21 cellular contexts compared by ENCODE assay signal in genomic region chr15:80028937-80029336, GRCh38. TPM values are rescaled to one million over a fixed set of nuclear protein-coding genes. Genes with fewer than 3 reads are reported as not detected.
"Had no signal": no experiment of that assay in that cellular context is flagged by ENCODE, and none has a peak within 500 bp of the region (broad histone marks: within the 10 kb centered on the region; RNA-seq: fewer than 3 reads in every experiment).

No MANE protein-coding gene starts in this region.

- DNase-seq: Kasumi-1, MM.1S, NCI-H1092 treated with DMSO at 0.1 percent for 48 hours, NCI-H1436, NCI-H187, NCI-H2029, NCI-H2081 treated with DMSO at 0.1 percent for 48 hours, NCI-H2227 treated with DMSO at 0.1 percent for 48 hours, NCI-H446, NCI-H510A, NCI-H524 treated with DMSO at 0.1 percent for 48 hours, NCI-H82, PC-3, SHP77 treated with DMSO at 0.1 percent for 48 hours, SJCRH30, T-helper 1 cell had no signal

- H3K9ac ChIP-seq: KMS-11 had no signal

- H3K27ac ChIP-seq: HL-60, KMS-11, RWPE1, SJCRH30 had no signal

- H3K9me3 ChIP-seq: SJCRH30 had no signal

- H3K27me3 Mint-ChIP-seq: IgD-negative memory B cell had no signal

- H3K4me3 Mint-ChIP-seq: IgD-negative memory B cell had no signal

- H3K4me3 ChIP-seq: K562, SJCRH30 had no signal

- H3K36me3 ChIP-seq: SJCRH30 had no signal

- H3K4me2 ChIP-seq: KMS-11 had no signal

- H3K27me3 ChIP-seq: SJCRH30 had no signal

RNA-seq across cellular contexts. Expression of gene BCL2A1, which starts 57.9 kb away (rescaled TPM):
- total RNA-seq: SJCRH30 had no signal
